Comparison of ENCODE assay signal across 14 cellular contexts in genomic region chr17:3658784-3659449, GRCh38. TPM values are rescaled to one million over a fixed set of nuclear protein-coding genes. Genes with fewer than 3 reads are reported as not detected.
DNase-seq lines count a peak whose midpoint lies in the region; ATAC-seq and TF ChIP-seq lines count a peak whose summit lies in the region.
"Had no signal": no experiment of that assay in that cellular context is flagged by ENCODE, and none has a peak within 500 bp of the region (broad histone marks: within the 10 kb centered on the region; RNA-seq: fewer than 3 reads in every experiment).

No MANE protein-coding gene starts in this region.

- H3K9ac ChIP-seq in IMR-90 (ENCODE audit: low read depth, low read length) = no peak overlapping the region

- intact Hi-C loops in IMR-90 (cut with micrococcal nuclease) = no loop called here
- intact Hi-C loops in dendritic cell treated with granulocyte-macrophage colony-stimulating factor and Interleukin-4, amounts not matched to agents 40 ng/mL and 50 ng/mL, for 4 days (cut with micrococcal nuclease) = no loop called here

- peak overlapping the region; percentile 65 for H2AK9ac ChIP-seq in IMR-90 (replicated peaks; ENCODE audit: low read depth, low read length, poor library complexity)

- no peak for TF ChIP-seq POLR2A in IMR-90 (IDR thresholded peaks at IDR 0.05; ENCODE audit: low read depth, low read length)
- TF ChIP-seq POLR2A in suprapubic skin (IDR thresholded peaks at IDR 0.05) = no peak

- ATAC-seq in IMR-90 (ENCODE audit: low read depth) (no peak), GM21367 (IDR thresholded peaks at IDR 0.05; ENCODE audit: unreplicated experiment) (no peak), GM21825 (IDR thresholded peaks at IDR 0.05; ENCODE audit: unreplicated experiment) (no peak), GM18858 (IDR thresholded peaks at IDR 0.05; ENCODE audit: unreplicated experiment) (no peak)
- ATAC-seq: GM12878 had no signal

- H2AFZ ChIP-seq in IMR-90 (replicated peaks; ENCODE audit: low read length, poor library complexity) = no peak overlapping the region

- H3K9me3 Mint-ChIP-seq in dendritic cell treated with granulocyte-macrophage colony-stimulating factor and Interleukin-4, amounts not matched to agents 40 ng/mL and 50 ng/mL, for 4 days = no peaks in the 10 kb centered on the region
- no peaks in the 10 kb centered on the region for H3K9me3 Mint-ChIP-seq in mesothelial cell of epicardium
- peaks cover 7% of the 10 kb centered on the region for H3K9me3 Mint-ChIP-seq in glutamatergic neuron (ENCODE audit: unreplicated experiment)
- H3K9me3 Mint-ChIP-seq: nephron had no signal

- H2BK5ac ChIP-seq in IMR-90 (ENCODE audit: low read depth, low read length, poor library complexity, severe bottlenecking) = peak overlapping the region; percentile 31

- peaks cover 49% of the 10 kb centered on the region for H3K4me1 Mint-ChIP-seq in dendritic cell treated with granulocyte-macrophage colony-stimulating factor and Interleukin-4, amounts not matched to agents 40 ng/mL and 50 ng/mL, for 4 days (ENCODE audit: low read depth)
- H3K4me1 Mint-ChIP-seq in mesothelial cell of epicardium (peaks cover 8% of the 10 kb centered on the region), glutamatergic neuron (ENCODE audit: low read depth, unreplicated experiment) (peaks cover 5% of the 10 kb centered on the region)

- no peak overlapping the region for H3K4me3 ChIP-seq in IMR-90 (ENCODE audit: insufficient read depth, low read depth, low read length)
- no peak overlapping the region for H3K4me3 ChIP-seq in suprapubic skin
- H3K4me3 ChIP-seq: BLaER1 treated with 17β-estradiol and CSF1 and Interleukin-3, amounts not matched to agents 10 nM and 100 nM; GM12878 had no signal

- peaks cover 0 to 21% of the 10 kb centered on the region in 2 experiments; a peak in 2 of 4 replicates for H3K79me1 ChIP-seq in IMR-90 (ENCODE audit: low read depth in 1 of 2, low read length in 2 of 2)

- H3K36me3 Mint-ChIP-seq in dendritic cell treated with granulocyte-macrophage colony-stimulating factor and Interleukin-4, amounts not matched to agents 40 ng/mL and 50 ng/mL, for 4 days (ENCODE audit: low read depth) = peaks cover 100% of the 10 kb centered on the region
- H3K36me3 Mint-ChIP-seq in mesothelial cell of epicardium = peaks cover 2% of the 10 kb centered on the region
- H3K36me3 Mint-ChIP-seq in glutamatergic neuron (ENCODE audit: unreplicated experiment) = no peaks in the 10 kb centered on the region
- H3K36me3 Mint-ChIP-seq: activated naive CD8-positive, alpha-beta T cell had no signal

- no peak overlapping the region for H4K91ac ChIP-seq in IMR-90 (ENCODE audit: insufficient read depth, low read depth, low read length)

- H2AK5ac ChIP-seq in IMR-90 (ENCODE audit: low read depth, low read length) = peak overlapping the region; percentile 24

- H3K27ac Mint-ChIP-seq in dendritic cell treated with granulocyte-macrophage colony-stimulating factor and Interleukin-4, amounts not matched to agents 40 ng/mL and 50 ng/mL, for 4 days = peak overlapping the region; percentile 77
- peak overlapping the region; percentile 47 for H3K27ac Mint-ChIP-seq in mesothelial cell of epicardium
- no peak overlapping the region for H3K27ac Mint-ChIP-seq in glutamatergic neuron (ENCODE audit: unreplicated experiment)
- H3K27ac Mint-ChIP-seq: activated naive CD8-positive, alpha-beta T cell had no signal

- H3K27ac ChIP-seq in IMR-90 (ENCODE audit: insufficient read depth, low read length) = peak overlapping the region; percentile 66
- peak overlapping the region; percentile 85 for H3K27ac ChIP-seq in suprapubic skin
- H3K27ac ChIP-seq: HL-60 had no signal

- dilution Hi-C loops in IMR-90 (cut with HindIII; ENCODE audit: low sequenced_read_pairs, unreplicated experiment) = no loop called here

- WGBS in IMR-90 (ENCODE audit: extremely low coverage in 2 of 2, insufficient read length in 1 of 2), 2 experiments = 63% methylated on average over 10 of the region's 22 CpGs; no CpG with 5 or more reads in 1 of the 2 experiments
- WGBS in suprapubic skin = 43% methylated on average over 14 of the region's 22 CpGs

- peak overlapping the region in 1 of 2 experiments; percentile 70; a peak in 1 of 4 replicates for H4K8ac ChIP-seq in IMR-90 (ENCODE audit: low read depth in 2 of 2, low read length in 2 of 2)

- H3K4ac ChIP-seq in IMR-90 (ENCODE audit: low read depth, low read length) = peak overlapping the region; percentile 62

- H3K27me3 Mint-ChIP-seq in dendritic cell treated with granulocyte-macrophage colony-stimulating factor and Interleukin-4, amounts not matched to agents 40 ng/mL and 50 ng/mL, for 4 days = no peaks in the 10 kb centered on the region
- H3K27me3 Mint-ChIP-seq in mesothelial cell of epicardium (ENCODE audit: low read depth) = no peaks in the 10 kb centered on the region
- H3K27me3 Mint-ChIP-seq in glutamatergic neuron (ENCODE audit: unreplicated experiment) = peaks cover 17% of the 10 kb centered on the region
- H3K27me3 Mint-ChIP-seq: activated naive CD8-positive, alpha-beta T cell had no signal

- H3K14ac ChIP-seq in IMR-90 (replicated peaks; ENCODE audit: low read depth, low read length) = peak overlapping the region; percentile 52; the same call in 1 of the 2 replicates

- no peak overlapping the region for H3K23ac ChIP-seq in IMR-90 (ENCODE audit: low read depth, low read length)

- H3K36me3 ChIP-seq in IMR-90 (ENCODE audit: control insufficient read depth, insufficient read depth, low read length) = peaks cover 28% of the 10 kb centered on the region
- H3K36me3 ChIP-seq in suprapubic skin = peaks cover 44% of the 10 kb centered on the region

- no peak for TF ChIP-seq EP300 in suprapubic skin (IDR thresholded peaks at IDR 0.05)

- TF ChIP-seq RAD21 in IMR-90 (IDR thresholded peaks at IDR 0.05; ENCODE audit: low read length) = no peak

- H3K4me1 ChIP-seq in IMR-90 (ENCODE audit: control insufficient read depth, insufficient read depth, low read length) (peaks cover 8% of the 10 kb centered on the region), suprapubic skin (peaks cover 33% of the 10 kb centered on the region)

- TF ChIP-seq CTCF in IMR-90 (conservative IDR thresholded peaks at IDR 0.05; ENCODE audit: low read depth, low read length) = no peak
- no peak for TF ChIP-seq CTCF in mesothelial cell of epicardium (IDR thresholded peaks at IDR 0.05; ENCODE audit: unreplicated experiment)
- no peak for TF ChIP-seq CTCF in suprapubic skin (IDR thresholded peaks at IDR 0.05)
- TF ChIP-seq CTCF in glutamatergic neuron (IDR thresholded peaks at IDR 0.05; ENCODE audit: partially characterized antibody, unreplicated experiment) = no peak

- no peak overlapping the region for H2BK120ac ChIP-seq in IMR-90 (ENCODE audit: low read depth, low read length)

- in situ Hi-C loops in IMR-90 (cut with MboI; ENCODE audit: low sequenced_read_pairs) = no loop called here

- no peak for DNase-seq in IMR-90
- DNase-seq in mesothelial cell of epicardium (ENCODE audit: low spot score in 2 of 2, unreplicated experiment in 2 of 2) = no peak
- no peak for DNase-seq in suprapubic skin (ENCODE audit: low spot score in 2 of 2)
- no peak for DNase-seq in glutamatergic neuron
- DNase-seq: NCI-H2107 had no signal

- H3K27me3 ChIP-seq in IMR-90 (ENCODE audit: control insufficient read depth, insufficient read depth, low read length) (no peaks in the 10 kb centered on the region), suprapubic skin (no peaks in the 10 kb centered on the region)
- H3K27me3 ChIP-seq: BLaER1 treated with 17β-estradiol and CSF1 and Interleukin-3, amounts not matched to agents 10 nM and 100 nM had no signal

- H3K56ac ChIP-seq in IMR-90 (ENCODE audit: extremely low read depth, insufficient read depth, low read length) = no peak overlapping the region; the same call in 1 of the 2 replicates

- peaks cover 32% of the 10 kb centered on the region for H4K20me1 ChIP-seq in IMR-90 (ENCODE audit: insufficient read depth, low read length)

- peak overlapping the region; percentile 38; the same call in 1 of the 2 replicates for H3K18ac ChIP-seq in IMR-90 (ENCODE audit: low read depth, low read length)

- BruUV-seq in IMR-90 (replicated peaks; lab: Mats Ljungman, UMichigan) = no TSS peak

- H3K9me3 ChIP-seq in IMR-90 (ENCODE audit: control insufficient read depth, insufficient read depth, low read length) (no peaks in the 10 kb centered on the region), suprapubic skin (no peaks in the 10 kb centered on the region)
- H3K9me3 ChIP-seq: BLaER1 treated with 17β-estradiol and CSF1 and Interleukin-3, amounts not matched to agents 10 nM and 100 nM had no signal

- H4K5ac ChIP-seq in IMR-90 (ENCODE audit: low read depth, low read length) = peak overlapping the region; percentile 4; the same call in 1 of the 2 replicates

- POLR2A ChIA-PET in IMR-90 (lab: Charles Lee; ENCODE audit: unreplicated experiment) = no interaction called here

- no peak overlapping the region for H2BK20ac ChIP-seq in IMR-90 (ENCODE audit: low read depth, low read length)

- H3K4me3 Mint-ChIP-seq in dendritic cell treated with granulocyte-macrophage colony-stimulating factor and Interleukin-4, amounts not matched to agents 40 ng/mL and 50 ng/mL, for 4 days = no peak overlapping the region
- H3K4me3 Mint-ChIP-seq in mesothelial cell of epicardium (no peak overlapping the region), glutamatergic neuron (ENCODE audit: unreplicated experiment) (no peak overlapping the region)
- H3K4me3 Mint-ChIP-seq: activated naive CD8-positive, alpha-beta T cell; nephron had no signal

- H2BK15ac ChIP-seq in IMR-90 (ENCODE audit: low read depth, low read length) = no peak overlapping the region

- H3K9me1 ChIP-seq in IMR-90 (ENCODE audit: insufficient read depth, low read length) = peaks cover 20% of the 10 kb centered on the region

- CTCF ChIA-PET in IMR-90 (lab: Yijun Ruan, JAX) = no interaction called here

- H3K4me2 ChIP-seq in IMR-90 (ENCODE audit: low read depth, low read length) = no peak overlapping the region

RNA-seq across cellular contexts. Expression of gene TAX1BP3, which starts 9.5 kb away (rescaled TPM):
- total RNA-seq in IMR-90 (2012; rRNA removed) = 146 and 170 TPM in 2 replicates
- polyA plus RNA-seq in IMR-90 (2012; rRNA removed) = 176 and 196 TPM in 2 replicates
- polyA plus RNA-seq in IMR-90 (2012; cell fraction: cytosol; rRNA removed) = 234 and 272 TPM in 2 replicates
- polyA plus RNA-seq in IMR-90 (2012; cell fraction: nucleus; rRNA removed; ENCODE audit: low replicate concordance) = 101 and 135 TPM in 2 replicates
- total RNA-seq in mesothelial cell of epicardium = 133 to 136 TPM (median 135 TPM) in 3 replicates
- total RNA-seq in suprapubic skin = 100 to 1,000 TPM; 103 to 245 (median 202) TPM
- 91.4 TPM for total RNA-seq in glutamatergic neuron (ENCODE audit: unreplicated experiment)

RNA-seq across cellular contexts. Expression of gene EMC6, which starts 9.7 kb away (rescaled TPM):
- total RNA-seq in IMR-90 (2012; rRNA removed) (10.8 and 10.9 TPM in 2 replicates), mesothelial cell of epicardium (33.1 to 36.5 TPM (median 33.6 TPM) in 3 replicates), suprapubic skin (10 to 100 TPM in 3 of 4 donors, 1 to 10 TPM in 1; 3.3 to 17.6 (median 10.4) TPM), glutamatergic neuron (ENCODE audit: unreplicated experiment) (44.4 TPM)
- polyA plus RNA-seq in IMR-90 (2012; rRNA removed) = 80.5 and 84.4 TPM in 2 replicates
- polyA plus RNA-seq in IMR-90 (2012; cell fraction: cytosol; rRNA removed) = 22.8 and 105 TPM in 2 replicates
- polyA plus RNA-seq in IMR-90 (2012; cell fraction: nucleus; rRNA removed; ENCODE audit: low replicate concordance) = 23.6 and 35.6 TPM in 2 replicates

RNA-seq across cellular contexts. Expression of gene CTNS, which starts 22.4 kb away (rescaled TPM):
- total RNA-seq in IMR-90 (2012; rRNA removed) = 4.7 and 6.9 TPM in 2 replicates
- polyA plus RNA-seq in IMR-90 (2012; rRNA removed) = 4.7 and 5.3 TPM in 2 replicates
- 3.1 and 5.1 TPM in 2 replicates for polyA plus RNA-seq in IMR-90 (2012; cell fraction: cytosol; rRNA removed)
- polyA plus RNA-seq in IMR-90 (2012; cell fraction: nucleus; rRNA removed; ENCODE audit: low replicate concordance) = 8.7 and 9.4 TPM in 2 replicates
- total RNA-seq in mesothelial cell of epicardium = 11.1 to 13.4 TPM (median 12.0 TPM) in 3 replicates
- 10 to 100 TPM; 19.9 to 34.6 (median 26.1) TPM for total RNA-seq in suprapubic skin
- total RNA-seq in glutamatergic neuron (ENCODE audit: unreplicated experiment) = 17.2 TPM

RNA-seq across cellular contexts. Expression of gene SHPK, which starts 22.9 kb away (rescaled TPM):
- total RNA-seq in IMR-90 (2012; rRNA removed) (12.8 and 14.3 TPM in 2 replicates), mesothelial cell of epicardium (17.6 to 19.3 TPM (median 18.9 TPM) in 3 replicates), suprapubic skin (10 to 100 TPM; 19.0 to 21.9 (median 20.4) TPM), glutamatergic neuron (ENCODE audit: unreplicated experiment) (35.5 TPM)
- 10.7 and 11.1 TPM in 2 replicates for polyA plus RNA-seq in IMR-90 (2012; rRNA removed)
- 7.5 and 9.2 TPM in 2 replicates for polyA plus RNA-seq in IMR-90 (2012; cell fraction: cytosol; rRNA removed)
- polyA plus RNA-seq in IMR-90 (2012; cell fraction: nucleus; rRNA removed; ENCODE audit: low replicate concordance) = 20.4 and 20.5 TPM in 2 replicates

RNA-seq across cellular contexts. Expression of gene P2RX5, which starts 37.0 kb away (rescaled TPM):
- total RNA-seq in IMR-90 (2012; rRNA removed) (1.7 and 1.8 TPM in 2 replicates), mesothelial cell of epicardium (0.18 to 0.66 TPM (median 0.24 TPM) in 3 replicates), suprapubic skin (under 1 TPM in 2 of 4 donors, not detected in 2; 0.49 to 0.56 TPM), glutamatergic neuron (ENCODE audit: unreplicated experiment) (6.6 TPM)
- 3.5 and 3.7 TPM in 2 replicates for polyA plus RNA-seq in IMR-90 (2012; rRNA removed)
- 2.1 and 4.3 TPM in 2 replicates for polyA plus RNA-seq in IMR-90 (2012; cell fraction: cytosol; rRNA removed)
- polyA plus RNA-seq in IMR-90 (2012; cell fraction: nucleus; rRNA removed; ENCODE audit: low replicate concordance) = 4.0 and 4.2 TPM in 2 replicates
